In the genomic region with DNA sequence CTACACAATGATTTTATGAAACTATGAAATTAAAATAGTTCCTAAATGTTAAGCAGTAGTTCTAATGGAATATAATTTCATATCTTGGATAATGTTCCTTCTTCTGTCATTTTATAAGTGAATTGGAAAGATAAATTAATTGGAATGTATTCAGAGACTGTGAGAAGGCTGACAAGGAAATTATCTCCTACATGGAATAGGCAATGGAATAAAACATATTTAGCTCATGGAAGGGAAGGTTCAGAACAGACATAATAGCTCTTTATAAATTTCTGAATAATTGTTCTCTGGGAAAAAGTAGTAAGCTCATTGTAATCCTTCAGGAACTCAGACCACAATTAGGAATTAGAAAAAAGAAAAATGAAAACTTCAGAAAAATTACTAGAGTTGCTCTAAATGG, we compare ENCODE assay signal across 35 cellular contexts.
"Had no signal": no experiment of that assay in that cellular context is flagged by ENCODE, and none has a peak within 500 bp of the region (broad histone marks: within the 10 kb centered on the region; RNA-seq: fewer than 3 reads in every experiment).

No MANE protein-coding gene starts in this region.

- H3K9me3 ChIP-seq: MG63 had no signal

- DNase-seq: Karpas-422, Kasumi-1, KBM-7, KG1, MG63, MM.1S, MV-4-11, NCI-H1048, NCI-H1092, NCI-H1092 treated with DMSO at 0.1 percent for 48 hours, NCI-H1105, NCI-H1105 treated with DMSO at 0.1 percent for 48 hours, NCI-H1417, NCI-H1417 treated with DMSO at 0.1 percent for 48 hours, NCI-H1436, NCI-H1436 treated with DMSO at 0.1 percent for 48 hours, NCI-H146, NCI-H1694, NCI-H1694 treated with DMSO at 0.1 percent for 48 hours, NCI-H187, NCI-H187 treated with DMSO at 0.1 percent for 48 hours, NCI-H1930, NCI-H2029, NCI-H2029 treated with DMSO at 0.1 percent for 48 hours, NCI-H2081, NCI-H2081 treated with DMSO at 0.1 percent for 48 hours, NCI-H2107, NCI-H2171, NCI-H2171 treated with DMSO at 0.1 percent for 48 hours, NCI-H2227 treated with DMSO at 0.1 percent for 48 hours, NCI-H226, NCI-H345, NCI-H446, NCI-H446 treated with DMSO at 0.1 percent for 48 hours had no signal

- H3K4me2 ChIP-seq: KMS-11 had no signal

- H3K36me3 ChIP-seq: MG63 had no signal

- H3K9ac ChIP-seq: KMS-11 had no signal

- H3K4me3 ChIP-seq: MG63 had no signal

- H3K27ac ChIP-seq: KMS-11 had no signal

- H3K27me3 ChIP-seq: MG63 had no signal
